ENCODE assay signal across 9 cellular contexts in the genomic region with DNA sequence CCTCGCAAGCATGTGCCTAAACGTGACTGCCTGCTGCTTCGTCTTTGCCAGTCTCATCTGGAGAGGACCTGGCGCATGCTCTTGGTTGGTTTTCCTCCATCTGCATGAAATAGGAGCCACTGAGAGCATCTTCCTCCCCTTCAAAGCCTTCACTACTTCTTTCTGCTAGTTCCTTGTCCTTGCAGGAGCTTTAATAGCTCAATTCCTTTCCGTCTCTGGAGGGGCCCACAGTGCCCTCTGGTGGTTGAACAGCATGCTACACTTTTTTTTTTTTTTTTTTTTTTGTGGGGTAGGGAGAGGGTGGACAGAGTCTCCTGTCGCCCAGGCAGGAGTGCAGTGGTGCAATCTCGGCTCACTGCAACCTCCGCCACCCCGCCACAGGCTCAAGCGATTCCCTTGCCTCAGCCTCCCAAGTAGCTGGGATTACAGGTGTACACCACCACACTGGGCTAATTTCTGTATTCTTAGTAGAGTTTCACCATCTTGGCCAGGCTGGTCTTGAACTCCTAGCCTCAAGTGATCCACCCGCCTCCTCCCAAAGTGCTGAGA. TPM values are rescaled to one million over a fixed set of nuclear protein-coding genes. Genes with fewer than 3 reads are reported as not detected.
A peak's percentile ranks its signal among the peaks of the same experiment; 100 is the strongest.
DNase-seq lines count a peak whose midpoint lies in the region; ATAC-seq, FAIRE-seq and TF ChIP-seq lines count a peak whose summit lies in the region.
"Had no signal": no experiment of that assay in that cellular context is flagged by ENCODE, and none has a peak within 500 bp of the region (broad histone marks: within the 10 kb centered on the region; RNA-seq: fewer than 3 reads in every experiment).

No MANE protein-coding gene starts in this region.

- peak; percentile 53 for DNase-seq in G401 (ENCODE audit: low spot score)
- no peak for DNase-seq in LNCaP clone FGC (ENCODE audit: low read depth)
- DNase-seq in iris pigment epithelial cell (ENCODE audit: low read depth) = peak; percentile 36
- peak; percentile 7 for DNase-seq in stimulated activated CD4-positive, alpha-beta T cell treated with anti-CD3 and anti-CD28 coated beads, Interleukin-2, amount 100 ng/mL, for 4 hours (ENCODE audit: low read depth)

- in situ Hi-C loops in G401 (cut with HindIII; ENCODE audit: low sequenced_read_pairs) = no loop called here

- no peaks in the 10 kb centered on the region for H3K4me1 Mint-ChIP-seq in brain

- no peaks in the 10 kb centered on the region for H3K27me3 Mint-ChIP-seq in brain

- no peak overlapping the region for H3K4me3 Mint-ChIP-seq in brain

- H3K27ac Mint-ChIP-seq in brain = peak overlapping the region in 2 of 5 experiments; percentile 28 to 40

- peak; percentile 19 for FAIRE-seq in TTC549 (lab: Jason Lieb, UNC)
- FAIRE-seq: colon had no signal

- ATAC-seq in HG03025 (IDR thresholded peaks at IDR 0.05; ENCODE audit: low FRiP score, unreplicated experiment) (no peak), HG02870 (IDR thresholded peaks at IDR 0.05; ENCODE audit: unreplicated experiment) (no peak)

- TF ChIP-seq CTCF in LNCaP clone FGC (IDR thresholded peaks at IDR 0.05; ENCODE audit: control insufficient read depth, extremely low read depth, insufficient read depth) (peak; percentile 60), brain (conservative IDR thresholded peaks at IDR 0.05) (peak; percentile 66 to 72)

- no peaks in the 10 kb centered on the region for H3K36me3 Mint-ChIP-seq in brain

- H3K9me3 Mint-ChIP-seq in brain = peaks cover 0 to 6% (median 0%) of the 10 kb centered on the region in 5 experiments

- H3K4me3 ChIP-seq in LNCaP clone FGC (ENCODE audit: low read depth, low read length) = no peak overlapping the region

RNA-seq across cellular contexts. Expression of a gene that starts 59.6 kb away (rescaled TPM):
- total RNA-seq in G401 (2014; rRNA removed; shearing (Covaris generic)) = 4.3 and 11.7 TPM in 2 replicates
- polyA plus RNA-seq in brain (ENCODE audit: insufficient read depth, low read depth, low replicate concordance) = 5.1 TPM
